ENCODE assay signal across 22 cellular contexts in genomic region chr2:192005214-192005613, GRCh38.
"Had no signal": no experiment of that assay in that cellular context is flagged by ENCODE, and none has a peak within 500 bp of the region (broad histone marks: within the 10 kb centered on the region; RNA-seq: fewer than 3 reads in every experiment).

No MANE protein-coding gene starts in this region.

- DNase-seq: activated CD4-positive, alpha-beta T cell treated with anti-CD3 and anti-CD28 coated beads for 4 hours; activated CD4-positive, alpha-beta T cell treated with anti-CD3 and anti-CD28 coated beads, Interleukin-2, amount 50 U/mL, for 48 hours; activated CD4-positive, CD25-positive, alpha-beta regulatory T cell; activated effector memory CD4-positive, alpha-beta T cell treated with Interleukin-2 at 50 U/mL for 16 hours; activated naive CD4-positive, alpha-beta T cell treated with anti-CD3 and anti-CD28 coated beads for 36 hours; activated naive CD8-positive, alpha-beta T cell treated with anti-CD3 and anti-CD28 coated beads, Interleukin-2, amount 10 ng/mL, durations not matched to agents 7 days and 5 days; activated T-cell treated with anti-CD3 and anti-CD28 coated beads, Interleukin-2, amount 50 U/mL, for 72 hours; amniotic stem cell; cerebellar nuclear complex; esophagus squamous epithelium; heart left ventricle; mucosa of descending colon; nephron progenitor cell; occipital lobe; posterior cingulate gyrus; right lobe of liver; stimulated activated CD4-positive, alpha-beta T cell treated with anti-CD3 and anti-CD28 coated beads, Interleukin-1b, Interleukin-23, amount 100 ng/mL, for 48 hours; substantia nigra; thyroid gland had no signal

- H3K4me1 ChIP-seq: right lobe of liver, thyroid gland had no signal

- H3K4me1 Mint-ChIP-seq: activated naive CD8-positive, alpha-beta T cell treated with anti-CD3 and anti-CD28 coated beads, Interleukin-2, amount 10 ng/mL, durations not matched to agents 7 days and 5 days; nephron progenitor cell had no signal

- H3K27me3 ChIP-seq: esophagus squamous epithelium, heart left ventricle, right lobe of liver, thyroid gland had no signal

- H3K9me3 ChIP-seq: esophagus squamous epithelium, heart left ventricle, mucosa of descending colon, right lobe of liver, thyroid gland had no signal

- H3K4me3 ChIP-seq: coronary artery, esophagus squamous epithelium, heart left ventricle, mucosa of descending colon, right lobe of liver, skin epidermis, thyroid gland had no signal

- H3K27ac ChIP-seq: coronary artery, esophagus squamous epithelium, heart left ventricle, right lobe of liver, skin epidermis, thyroid gland had no signal

- H3K27ac Mint-ChIP-seq: activated naive CD4-positive, alpha-beta T cell treated with anti-CD3 and anti-CD28 coated beads for 36 hours; activated naive CD8-positive, alpha-beta T cell treated with anti-CD3 and anti-CD28 coated beads, Interleukin-2, amount 10 ng/mL, durations not matched to agents 7 days and 5 days; activated T-cell treated with anti-CD3 and anti-CD28 coated beads, Interleukin-2, amount 50 U/mL, for 72 hours; nephron progenitor cell; stimulated activated naive CD8-positive, alpha-beta T cell treated with anti-CD3 and anti-CD28 coated beads, Interleukin-15, Interleukin-2, amounts not matched to agents 100 ng/mL and 50 ng/mL, for 24 hours had no signal

- H3K9me3 Mint-ChIP-seq: activated naive CD4-positive, alpha-beta T cell treated with anti-CD3 and anti-CD28 coated beads for 36 hours; activated naive CD8-positive, alpha-beta T cell treated with anti-CD3 and anti-CD28 coated beads, Interleukin-2, amount 10 ng/mL, durations not matched to agents 7 days and 5 days; activated T-cell treated with anti-CD3 and anti-CD28 coated beads, Interleukin-2, amount 50 U/mL, for 72 hours; nephron progenitor cell; stimulated activated naive CD8-positive, alpha-beta T cell treated with anti-CD3 and anti-CD28 coated beads, Interleukin-15, Interleukin-2, amounts not matched to agents 100 ng/mL and 50 ng/mL, for 24 hours had no signal

- H3K36me3 Mint-ChIP-seq: activated naive CD8-positive, alpha-beta T cell treated with anti-CD3 and anti-CD28 coated beads, Interleukin-2, amount 10 ng/mL, durations not matched to agents 7 days and 5 days had no signal

- H3K36me3 ChIP-seq: esophagus squamous epithelium, heart left ventricle, right lobe of liver, thyroid gland had no signal

- H3K4me3 Mint-ChIP-seq: activated naive CD4-positive, alpha-beta T cell treated with anti-CD3 and anti-CD28 coated beads for 36 hours; activated naive CD8-positive, alpha-beta T cell treated with anti-CD3 and anti-CD28 coated beads, Interleukin-2, amount 10 ng/mL, durations not matched to agents 7 days and 5 days; activated T-cell treated with anti-CD3 and anti-CD28 coated beads, Interleukin-2, amount 50 U/mL, for 72 hours; nephron progenitor cell; stimulated activated naive CD8-positive, alpha-beta T cell treated with anti-CD3 and anti-CD28 coated beads, Interleukin-15, Interleukin-2, amounts not matched to agents 100 ng/mL and 50 ng/mL, for 24 hours had no signal

- ATAC-seq: activated T-cell treated with anti-CD3 and anti-CD28 coated beads, Interleukin-2, amount 50 U/mL, for 72 hours; heart left ventricle; mucosa of descending colon; right lobe of liver had no signal
